ENCODE assay signal across 8 cellular contexts in the genomic region with DNA sequence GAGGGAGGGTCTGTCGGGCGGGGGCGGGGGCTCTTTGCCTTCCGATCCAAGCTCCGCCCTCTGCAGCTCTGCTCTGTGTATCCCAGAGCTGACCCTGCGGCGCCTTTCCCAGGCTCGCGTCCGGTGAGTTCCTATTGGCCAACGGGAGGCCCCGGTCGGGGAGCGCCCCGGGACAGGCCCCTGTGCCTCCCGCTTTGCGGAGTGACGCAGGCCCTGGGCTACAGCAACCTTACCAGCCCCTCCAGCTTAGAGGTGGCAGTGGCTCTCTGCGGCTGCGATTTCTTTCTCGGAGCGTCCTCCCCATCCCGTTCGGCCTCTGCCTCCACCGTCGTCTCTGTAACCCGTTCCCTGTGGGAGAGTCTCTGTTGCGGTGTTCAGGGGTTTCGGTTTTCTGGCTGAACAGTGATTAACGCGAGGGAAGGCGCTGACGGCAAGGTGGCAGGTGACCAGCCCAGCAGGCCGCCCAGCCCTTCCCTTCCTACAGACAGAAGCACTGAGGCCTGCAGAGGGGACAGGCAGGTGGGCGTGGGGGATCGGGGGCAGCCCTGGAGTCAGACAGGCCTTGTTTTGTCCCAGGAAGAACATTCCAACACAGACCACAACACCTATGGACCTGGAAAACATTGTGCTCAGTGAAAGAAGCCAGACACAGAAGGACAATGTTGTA. TPM values are rescaled to one million over a fixed set of nuclear protein-coding genes. Genes with fewer than 3 reads are reported as not detected.
DNase-seq lines count a peak whose midpoint lies in the region; ATAC-seq and TF ChIP-seq lines count a peak whose summit lies in the region.

No MANE protein-coding gene starts in this region.

- H3K27ac Mint-ChIP-seq in mesothelial cell of epicardium: peak overlapping the region; percentile 39

- peak overlapping the region; percentile 81 to 95 (median 92) for H3K27ac ChIP-seq in upper lobe of left lung

- peak overlapping the region; percentile 70 for H3K4me3 ChIP-seq in NT2/D1 (ENCODE audit: insufficient read length, low read depth)
- H3K4me3 ChIP-seq in epithelial cell of esophagus (ENCODE audit: low read length): peak overlapping the region; percentile 37
- peak overlapping the region; percentile 46 to 63 (median 47) for H3K4me3 ChIP-seq in upper lobe of left lung

- peak in 3 of 4 donors; percentile 48 to 78 (median 74) for TF ChIP-seq POLR2A in upper lobe of left lung (IDR thresholded peaks at IDR 0.05)

- H3K27me3 ChIP-seq in NT2/D1 (ENCODE audit: insufficient read depth, insufficient read length) (no peaks in the 10 kb centered on the region), upper lobe of left lung (no peaks in the 10 kb centered on the region)

- 2% methylated on average over 23 to 33 of the region's 36 CpGs for WGBS in upper lobe of left lung, 2 donors

- peaks cover 1% of the 10 kb centered on the region for H3K36me3 Mint-ChIP-seq in mesothelial cell of epicardium

- peak in 1 of 4 donors; percentile 62 for TF ChIP-seq EP300 in upper lobe of left lung (IDR thresholded peaks at IDR 0.05)

- H3K4me1 ChIP-seq in NT2/D1 (ENCODE audit: insufficient read depth, insufficient read length) (peaks cover 13% of the 10 kb centered on the region), upper lobe of left lung (peaks cover 11 to 24% (median 20%) of the 10 kb centered on the region in 4 donors)

- TF ChIP-seq CTCF in epithelial cell of esophagus (IDR thresholded peaks at IDR 0.05; ENCODE audit: insufficient read depth, low read depth, low read length, missing control alignments) (no peak), mesothelial cell of epicardium (IDR thresholded peaks at IDR 0.05; ENCODE audit: unreplicated experiment) (no peak), upper lobe of left lung (IDR thresholded peaks at IDR 0.05) (no peak)

- peak overlapping the region; percentile 72 for H3K4me3 Mint-ChIP-seq in mesothelial cell of epicardium

- H3K9me3 Mint-ChIP-seq in mesothelial cell of epicardium: peaks cover 4% of the 10 kb centered on the region

- peak; percentile 92 for DNase-seq in DMS53 (lab: John Stamatoyannopoulos, UW)
- peak; percentile 74 for DNase-seq in NT2/D1 (ENCODE audit: low read depth, low spot score)
- peak; percentile 56 for DNase-seq in epithelial cell of esophagus (ENCODE audit: low read depth)
- DNase-seq in mesothelial cell of epicardium (ENCODE audit: low spot score in 2 of 2, unreplicated experiment in 2 of 2): peak in 1 of 2 experiments; percentile 65
- peak; percentile 93 to 96 for DNase-seq in upper lobe of left lung
- no peak for DNase-seq in foreskin melanocyte
- DNase-seq in midbrain (lab: John Stamatoyannopoulos, UW): no peak

- peaks cover 13% of the 10 kb centered on the region for H3K4me1 Mint-ChIP-seq in mesothelial cell of epicardium

- peak overlapping the region; percentile 83 for H3K9ac ChIP-seq in NT2/D1 (ENCODE audit: insufficient read length, low read depth)

- H3K36me3 ChIP-seq in NT2/D1 (ENCODE audit: insufficient read depth, insufficient read length, low read length) (no peaks in the 10 kb centered on the region), upper lobe of left lung (no peaks in the 10 kb centered on the region)

- ATAC-seq in upper lobe of left lung (ENCODE audit: low FRiP score in 2 of 2) (peak; percentile 94 to 96), GM21717 (IDR thresholded peaks at IDR 0.05; ENCODE audit: unreplicated experiment) (no peak)

- H3K27me3 Mint-ChIP-seq in mesothelial cell of epicardium (ENCODE audit: low read depth): no peaks in the 10 kb centered on the region

- peaks cover 5% of the 10 kb centered on the region; the same call in 1 of the 2 replicates for H3K9me3 ChIP-seq in NT2/D1 (ENCODE audit: insufficient read depth, low read length)
- no peaks in the 10 kb centered on the region for H3K9me3 ChIP-seq in upper lobe of left lung

RNA-seq across cellular contexts. Expression of gene CEBPB, which starts 18.1 kb away (rescaled TPM):
- total RNA-seq in mesothelial cell of epicardium (23.1 to 26.0 TPM (median 25.6 TPM) in 3 replicates), upper lobe of left lung (100 to 1,000 TPM; 161 to 411 (median 292) TPM)

RNA-seq across cellular contexts. Expression of gene PEDS1, which starts 19.0 kb away (rescaled TPM):
- total RNA-seq in mesothelial cell of epicardium (30.3 to 32.3 TPM (median 30.3 TPM) in 3 replicates), upper lobe of left lung (10 to 100 TPM; 30.4 to 59.3 (median 34.2) TPM)

RNA-seq across cellular contexts. Expression of gene UBE2V1, which starts 59.5 kb away (rescaled TPM):
- 134 to 139 TPM (median 138 TPM) in 3 replicates for total RNA-seq in mesothelial cell of epicardium
- 100 to 1,000 TPM in 1 of 6 donors, 10 to 100 TPM in 5; 50.3 to 116 (median 69.9) TPM for total RNA-seq in upper lobe of left lung

Comparison
In these comparisons a context has a peak if more than half of its experiments do, and no peak if none do; other contexts are left out.
1. DNase-seq: peak in DMS53 (single experiment), NT2/D1 (single experiment), epithelial cell of esophagus (single experiment) and upper lobe of left lung (2 of 2); none in foreskin melanocyte (single experiment) and midbrain (single experiment).
2. Peak in every context shown above with its lines, with median percentiles within 50 percentile points of each other: H3K4me3 ChIP-seq.